In genomic region chr11:110023711-110024110, GRCh38 we compare ENCODE assay signal across 21 cellular contexts.
DNase-seq lines count a peak whose midpoint lies in the region; ATAC-seq, FAIRE-seq and TF ChIP-seq lines count a peak whose summit lies in the region.
"Had no signal": no experiment of that assay in that cellular context is flagged by ENCODE, and none has a peak within 500 bp of the region (broad histone marks: within the 10 kb centered on the region; RNA-seq: fewer than 3 reads in every experiment).

No MANE protein-coding gene starts in this region.

- intact Hi-C loops in A673 (cut with micrococcal nuclease; ENCODE audit: unreplicated experiment), result loop anchor here (1.0 kb wide), 3 partner anchors 52 to 332 kb away; no protein-coding TSS in a partner anchor

- no peak overlapping the region for H4K5ac ChIP-seq in H9 (ENCODE audit: insufficient read length, low read depth, low read length)

- no peak overlapping the region for H3K27ac Mint-ChIP-seq in H9
- H3K27ac Mint-ChIP-seq: B cell; CD4-positive, alpha-beta T cell; CD8-positive, alpha-beta T cell had no signal

- H3K27me3 ChIP-seq in A673 (replicated peaks; ENCODE audit: insufficient read depth, low read depth, low read length, poor library complexity) (no peaks in the 10 kb centered on the region), H9 (ENCODE audit: insufficient read depth, low read length) (no peaks in the 10 kb centered on the region)
- H3K27me3 ChIP-seq: BLaER1 treated with 17β-estradiol and CSF1 and Interleukin-3, amounts not matched to agents 10 nM and 100 nM had no signal

- H3K9me3 Mint-ChIP-seq in H9, result no peaks in the 10 kb centered on the region
- H3K9me3 Mint-ChIP-seq: CD4-positive, alpha-beta T cell; CD8-positive, alpha-beta T cell had no signal

- TF ChIP-seq CTCF in A673 (conservative IDR thresholded peaks at IDR 0.05; ENCODE audit: low read depth, low read length), result no peak
- TF ChIP-seq CTCF in H9 (conservative IDR thresholded peaks at IDR 0.05), result no peak

- no peak overlapping the region for H3K23ac ChIP-seq in H9 (ENCODE audit: insufficient read length, low read depth, low read length)

- H3K79me1 ChIP-seq in H9 (ENCODE audit: insufficient read depth, low read depth, low read length, poor library complexity, severe bottlenecking), result no peaks in the 10 kb centered on the region

- no TSS peak for BruUV-seq in A673 (replicated peaks; lab: Mats Ljungman, UMichigan)

- H3K4ac ChIP-seq in H9 (ENCODE audit: low read depth, low read length), result no peak overlapping the region

- H2AFZ ChIP-seq in H9 (ENCODE audit: low read length), result no peak overlapping the region

- H3K79me2 ChIP-seq in H9 (ENCODE audit: insufficient read depth, low read length), result no peaks in the 10 kb centered on the region

- no peak overlapping the region for H2BK15ac ChIP-seq in H9 (ENCODE audit: low read depth, low read length)

- no peak overlapping the region for H3K14ac ChIP-seq in H9 (ENCODE audit: insufficient read depth, low read length)

- H3K4me1 ChIP-seq in A673 (ENCODE audit: insufficient read depth, low read length, poor library complexity, severe bottlenecking) (peaks cover 31% of the 10 kb centered on the region), H9 (ENCODE audit: insufficient read depth, low read length) (no peaks in the 10 kb centered on the region)

- peak overlapping the region; percentile 11 for H3K9ac ChIP-seq in SK-N-MC (ENCODE audit: insufficient read length)
- H3K9ac ChIP-seq in H9 (ENCODE audit: extremely low read depth, insufficient read length, low read length), result no peak overlapping the region
- H3K9ac ChIP-seq: BLaER1 treated with 17β-estradiol and CSF1 and Interleukin-3, amounts not matched to agents 10 nM and 100 nM had no signal

- H4K91ac ChIP-seq in H9 (ENCODE audit: insufficient read length, low read depth, low read length), result no peak overlapping the region

- H2BK12ac ChIP-seq in H9 (ENCODE audit: insufficient read length, low read depth, low read length), result no peak overlapping the region

- H3K18ac ChIP-seq in H9 (ENCODE audit: insufficient read length, low read depth, low read length), result no peak overlapping the region

- FAIRE-seq in GM19239 (lab: Jason Lieb, UNC), result peak; percentile 73
- FAIRE-seq: A204.1, D721Med, G401.6, GM12891 had no signal

- no peaks in the 10 kb centered on the region for H3K9me3 ChIP-seq in A673 (ENCODE audit: low read depth, low read length, poor library complexity, severe bottlenecking)
- H3K9me3 ChIP-seq in SK-N-MC (ENCODE audit: low read depth, low read length), result peaks cover 6% of the 10 kb centered on the region; the same call in 1 of the 2 replicates
- H3K9me3 ChIP-seq in H9 (ENCODE audit: control insufficient read depth, low read depth, low read length), result no peaks in the 10 kb centered on the region
- H3K9me3 ChIP-seq: Caco-2 had no signal

- no peaks in the 10 kb centered on the region for H3K23me2 ChIP-seq in H9 (ENCODE audit: insufficient read length, low read depth, low read length, poor library complexity, severe bottlenecking)

- CTCF ChIA-PET in A673 (lab: Charles Lee), result no interaction called here

- H4K8ac ChIP-seq in H9 (replicated peaks; ENCODE audit: insufficient read length, low read depth, low read length), result no peak overlapping the region

- H3K4me3 Mint-ChIP-seq in H9, result no peak overlapping the region
- H3K4me3 Mint-ChIP-seq: B cell; CD4-positive, alpha-beta T cell; CD8-positive, alpha-beta T cell had no signal

- no peak overlapping the region for H3K56ac ChIP-seq in H9 (ENCODE audit: insufficient read length, low read depth, low read length)

- no peak overlapping the region for H2BK120ac ChIP-seq in H9 (ENCODE audit: low read depth, low read length, poor library complexity, severe bottlenecking)

- H3K4me3 ChIP-seq in A673 (ENCODE audit: low read depth, low read length, poor library complexity, severe bottlenecking) (no peak overlapping the region), SK-N-MC (no peak overlapping the region)
- H3K4me3 ChIP-seq: BLaER1 treated with 17β-estradiol and CSF1 and Interleukin-3, amounts not matched to agents 10 nM and 100 nM had no signal

- DNase-seq in A673 (ENCODE audit: low spot score), result peak; percentile 89
- no peak for DNase-seq in GM19239 (ENCODE audit: insufficient read length, low spot score)
- DNase-seq in SK-N-MC (ENCODE audit: low read depth, low spot score), result peak; percentile 96
- DNase-seq in H9, result no peak
- DNase-seq in stimulated activated naive CD4-positive, alpha-beta T cell treated with Interleukin-2 at 50 U/mL for 16 hours (lab: John Stamatoyannopoulos, UW), result no peak
- DNase-seq: 8988T; AML-193; Caco-2; Calu3; CD4-positive, alpha-beta T cell; CD8-positive, alpha-beta T cell; DMS79 treated with DMSO at 0.1 percent for 48 hours; GF-D8 had no signal

- H3K27ac ChIP-seq in A673 (ENCODE audit: low read depth, low read length, poor library complexity, severe bottlenecking) (peak overlapping the region; percentile 72), SK-N-MC (peak overlapping the region; percentile 95), H9 (ENCODE audit: insufficient read length, low read depth, low read length) (no peak overlapping the region)
- H3K27ac ChIP-seq: BLaER1 treated with 17β-estradiol and CSF1 and Interleukin-3, amounts not matched to agents 10 nM and 100 nM; C4-2B had no signal

- H2BK20ac ChIP-seq in H9 (ENCODE audit: low read depth, low read length, poor library complexity, severe bottlenecking), result no peak overlapping the region

- H2BK5ac ChIP-seq in H9 (ENCODE audit: insufficient read length, low read length), result no peak overlapping the region

- H3K27me3 Mint-ChIP-seq in H9 (ENCODE audit: low read depth), result no peaks in the 10 kb centered on the region
- H3K27me3 Mint-ChIP-seq: CD4-positive, alpha-beta T cell had no signal

- POLR2A ChIA-PET in A673 (lab: Charles Lee; ENCODE audit: low non-redundant PET), result interaction anchor here (0.6 to 1.0 kb wide), 3 partner anchors 79 to 332 kb away, joined by 3 to 15 read pairs (median 7); no protein-coding TSS in a partner anchor

- H3T11ph ChIP-seq in H9 (ENCODE audit: low read length), result no peak overlapping the region

- H4K20me1 ChIP-seq in H9 (ENCODE audit: control insufficient read depth, insufficient read depth, insufficient read length), result no peaks in the 10 kb centered on the region
- H4K20me1 ChIP-seq: BLaER1 treated with 17β-estradiol and CSF1 and Interleukin-3, amounts not matched to agents 10 nM and 100 nM had no signal

- H3K4me2 ChIP-seq in H9 (ENCODE audit: insufficient read depth, insufficient read length, low read length), result no peak overlapping the region
- H3K4me2 ChIP-seq: BLaER1 treated with 17β-estradiol and CSF1 and Interleukin-3, amounts not matched to agents 10 nM and 100 nM had no signal

- H3K36me3 ChIP-seq in A673 (ENCODE audit: insufficient read depth, low read length, poor library complexity, severe bottlenecking) (no peaks in the 10 kb centered on the region), SK-N-MC (ENCODE audit: insufficient read depth, low read length) (no peaks in the 10 kb centered on the region)
- H3K36me3 ChIP-seq: BLaER1 treated with 17β-estradiol and CSF1 and Interleukin-3, amounts not matched to agents 10 nM and 100 nM had no signal

- H3K4me1 Mint-ChIP-seq in H9, result no peaks in the 10 kb centered on the region

- no peak overlapping the region for H2AK5ac ChIP-seq in H9 (ENCODE audit: insufficient read length, low read length)

- ATAC-seq in GM18861 (IDR thresholded peaks at IDR 0.05; ENCODE audit: unreplicated experiment), result no peak
- ATAC-seq: CD8-positive, alpha-beta T cell had no signal

- H3K36me3 Mint-ChIP-seq in H9 (ENCODE audit: insufficient read depth in 1 of 3, low read depth in 3 of 3), result no peaks in the 10 kb centered on the region
- H3K36me3 Mint-ChIP-seq: CD8-positive, alpha-beta T cell had no signal

Comparison
In these comparisons a context has a peak if more than half of its experiments do, and no peak if none do; other contexts are left out.
1. DNase-seq: peak in A673 (single experiment) and SK-N-MC (single experiment); none in GM19239 (single experiment), H9 (single experiment) and stimulated activated naive CD4-positive, alpha-beta T cell treated with Interleukin-2 at 50 U/mL for 16 hours (single experiment).